ENCODE assay signal across 22 cellular contexts in genomic region chr17:17884281-17885028, GRCh38. TPM values are rescaled to one million over a fixed set of nuclear protein-coding genes. Genes with fewer than 3 reads are reported as not detected.
DNase-seq lines count a peak whose midpoint lies in the region; ATAC-seq and TF ChIP-seq lines count a peak whose summit lies in the region.
"Had no signal": no experiment of that assay in that cellular context is flagged by ENCODE, and none has a peak within 500 bp of the region (broad histone marks: within the 10 kb centered on the region; RNA-seq: fewer than 3 reads in every experiment).

No MANE protein-coding gene starts in this region.

- no peak for TF ChIP-seq RAD21 in neural cell (conservative IDR thresholded peaks at IDR 0.05)

- H3K27ac ChIP-seq in dorsolateral prefrontal cortex (peak overlapping the region in 54 of 59 donors; percentile 1 to 87 (median 64)), neural cell (ENCODE audit: low read length) (peak overlapping the region; percentile 71), upper lobe of right lung (no peak overlapping the region)
- H3K27ac ChIP-seq: C4-2B, heart left ventricle, lower lobe of right lung, uterus had no signal

- DNase-seq in Ammon's horn (ENCODE audit: low spot score) (peak; percentile 57), NCI-H446 (lab: John Stamatoyannopoulos, UW) (peak; percentile 17 to 57), dorsolateral prefrontal cortex (peak in 5 of 10 donors; percentile 35 to 54 (median 49)), upper lobe of right lung (no peak)
- no peak for DNase-seq in activated naive CD4-positive, alpha-beta T cell treated with anti-CD3 and anti-CD28 coated beads, Interleukin-2, amount 50 U/mL, for 16 hours
- DNase-seq in stimulated activated CD8-positive, alpha-beta memory T cell treated with anti-CD3 and anti-CD28 coated beads, Interleukin-4, amount 100 ng/mL, for 48 hours = no peak
- DNase-seq: activated CD4-positive, alpha-beta T cell treated with anti-CD3 and anti-CD28 coated beads, Interleukin-2, amount 50 U/mL, for 48 hours; activated naive CD4-positive, alpha-beta T cell; activated T-cell treated with anti-CD3 and anti-CD28 coated beads for 4 hours; heart left ventricle; HFFc6; KBM-7; lower lobe of right lung; MV-4-11; NCI-H2029; Right ventricle myocardium superior; stimulated activated CD4-positive, alpha-beta T cell treated with anti-CD3 and anti-CD28 coated beads, Interleukin-2, amount 100 ng/mL, for 48 hours; T-cell; uterus had no signal

- intact Hi-C loops in dorsolateral prefrontal cortex (cut with DNase I) = no loop called here
- intact Hi-C loops in upper lobe of right lung (cut with DNase I) = no loop called here

- H3K9me2 ChIP-seq in neural cell (ENCODE audit: insufficient read depth, low read length) = no peaks in the 10 kb centered on the region

- TF ChIP-seq CTCF in dorsolateral prefrontal cortex (IDR thresholded peaks at IDR 0.05 in 54 of 56, conservative IDR thresholded peaks at IDR 0.05 in 2 of 56; ENCODE audit: low read depth in 1 of 56, partially characterized antibody in 56 of 56) (no peak), neural cell (IDR thresholded peaks at IDR 0.05; ENCODE audit: poor library complexity, severe bottlenecking) (no peak), upper lobe of right lung (IDR thresholded peaks at IDR 0.05) (no peak)

- peak overlapping the region; percentile 34 for H3K4me2 ChIP-seq in neural cell (ENCODE audit: low read length)

- peaks cover 8% of the 10 kb centered on the region for H3K4me1 ChIP-seq in upper lobe of right lung
- H3K4me1 ChIP-seq: uterus had no signal

- H3K4me3 ChIP-seq in dorsolateral prefrontal cortex (no peak overlapping the region), neural cell (ENCODE audit: low read length) (peak overlapping the region; percentile 47), upper lobe of right lung (no peak overlapping the region)
- H3K4me3 ChIP-seq: heart left ventricle, lower lobe of right lung, uterus had no signal

- TF ChIP-seq EP300 in neural cell (conservative IDR thresholded peaks at IDR 0.05; ENCODE audit: poor library complexity, severe bottlenecking) = no peak

- H3K79me2 ChIP-seq in neural cell (replicated peaks; ENCODE audit: insufficient read depth, low read length) = no peaks in the 10 kb centered on the region

- H3K9ac ChIP-seq in neural cell (ENCODE audit: low read length) = peak overlapping the region; percentile 42

- no peak for ATAC-seq in upper lobe of right lung
- ATAC-seq in GM18867 (IDR thresholded peaks at IDR 0.05; ENCODE audit: unreplicated experiment) = no peak
- ATAC-seq: heart left ventricle, lower lobe of right lung, T-cell had no signal

- H3K9me3 ChIP-seq in neural cell (ENCODE audit: low read length) (no peaks in the 10 kb centered on the region), upper lobe of right lung (no peaks in the 10 kb centered on the region)
- H3K9me3 ChIP-seq: heart left ventricle, lower lobe of right lung, uterus had no signal

- H3F3A ChIP-seq in neural cell (ENCODE audit: insufficient read depth, low read length, poor library complexity, severe bottlenecking) = no peaks in the 10 kb centered on the region

- no peaks in the 10 kb centered on the region for H4K20me1 ChIP-seq in neural cell (ENCODE audit: insufficient read depth)

- H3K36me3 ChIP-seq in neural cell (ENCODE audit: insufficient read depth, low read length) (no peaks in the 10 kb centered on the region), upper lobe of right lung (peaks cover 41% of the 10 kb centered on the region)
- H3K36me3 ChIP-seq: uterus had no signal

- H2AFZ ChIP-seq in neural cell (ENCODE audit: low read depth, low read length) = no peak overlapping the region

- H3K27me3 ChIP-seq in dorsolateral prefrontal cortex (no peaks in the 10 kb centered on the region), neural cell (ENCODE audit: insufficient read depth, low read depth, low read length) (no peaks in the 10 kb centered on the region), upper lobe of right lung (no peaks in the 10 kb centered on the region)
- H3K27me3 ChIP-seq: heart left ventricle, uterus had no signal

TF ChIP-seq in neural cell, 6 proteins besides CTCF, POLR2A, EP300 and RAD21:
- peak; percentile 12 for TF ChIP-seq MXI1 (conservative IDR thresholded peaks at IDR 0.05; ENCODE audit: poor library complexity, severe bottlenecking)
- peak; percentile 14 for TF ChIP-seq REST (IDR thresholded peaks at IDR 0.05; ENCODE audit: borderline replicate concordance)
- TF ChIP-seq EZH2 (IDR thresholded peaks at IDR 0.05; ENCODE audit: borderline replicate concordance, insufficient read depth, low read length, poor library complexity, severe bottlenecking) = no peak

RNA-seq across cellular contexts. Expression of gene SREBF1, which starts 47.7 kb away (rescaled TPM):
- total RNA-seq in dorsolateral prefrontal cortex = 100 to 1,000 TPM in 84 of 120 experiments, 10 to 100 TPM in 36; 57.2 to 359 (median 120) TPM
- polyA plus RNA-seq in neural cell = 22.5 and 25.9 TPM in 2 replicates
- polyA minus RNA-seq in neural cell = 11.7 and 20.0 TPM in 2 replicates
- 80.8 TPM for total RNA-seq in upper lobe of right lung

Comparison
In these comparisons a context has a peak if more than half of its experiments do, and no peak if none do; other contexts are left out.
1. DNase-seq: peak in Ammon's horn (single experiment) and NCI-H446 (2 of 2); none in activated naive CD4-positive, alpha-beta T cell treated with anti-CD3 and anti-CD28 coated beads, Interleukin-2, amount 50 U/mL, for 16 hours (single experiment), stimulated activated CD8-positive, alpha-beta memory T cell treated with anti-CD3 and anti-CD28 coated beads, Interleukin-4, amount 100 ng/mL, for 48 hours (single experiment) and upper lobe of right lung (single experiment).